In the genomic region with DNA sequence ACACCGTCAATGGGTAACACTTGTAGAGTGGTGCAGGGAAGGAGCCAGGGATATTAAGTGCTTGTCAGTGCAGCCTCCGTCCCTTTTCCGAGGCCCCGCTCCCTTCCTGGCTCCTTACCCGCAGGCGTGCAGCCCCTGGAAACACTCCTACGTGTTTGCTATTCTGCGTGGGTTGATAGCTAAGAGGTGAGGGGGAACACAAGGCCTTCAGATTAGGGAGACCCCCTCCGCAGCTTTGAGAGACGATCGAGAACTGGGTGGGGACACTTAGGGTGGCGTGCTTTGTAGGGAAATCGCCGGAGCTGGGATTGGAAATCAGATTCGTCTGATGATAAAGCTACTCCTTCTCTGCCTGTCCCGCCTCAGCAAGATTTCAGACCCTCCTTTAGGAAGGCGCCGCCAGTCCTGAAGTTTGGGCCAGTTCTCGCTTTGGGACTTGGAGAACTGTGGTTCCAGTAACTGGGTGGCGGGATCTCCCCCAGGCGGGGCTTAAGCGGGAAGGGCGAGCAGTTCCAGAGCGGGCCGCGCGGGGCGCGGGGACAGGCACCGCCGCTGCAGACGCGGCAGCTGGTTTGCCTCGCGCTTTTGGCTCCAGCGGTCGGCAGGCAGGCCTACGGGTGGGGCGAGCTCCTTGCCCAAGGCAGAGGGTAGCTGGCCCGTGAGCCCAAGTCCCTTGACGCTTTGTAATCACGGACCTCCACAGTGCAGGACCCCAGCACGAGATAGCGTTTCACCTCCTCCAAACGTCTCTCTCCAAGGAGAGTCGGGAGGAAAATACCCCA, we compare ENCODE assay signal across 8 cellular contexts. TPM values are rescaled to one million over a fixed set of nuclear protein-coding genes. Genes with fewer than 3 reads are reported as not detected.
DNase-seq lines count a peak whose midpoint lies in the region; ATAC-seq, FAIRE-seq and TF ChIP-seq lines count a peak whose summit lies in the region.

No MANE protein-coding gene starts in this region.

- H3K27ac Mint-ChIP-seq in Calu3 (ENCODE audit: unreplicated experiment) (peak overlapping the region; percentile 39), IgD-negative memory B cell (peak overlapping the region in 1 of 3 donors; percentile 41)
- H3K27ac Mint-ChIP-seq in activated naive CD4-positive, alpha-beta T cell treated with anti-CD3 and anti-CD28 coated beads, Interleukin-2, amount 50 U/mL, for 72 hours = peak overlapping the region in 1 of 2 donors; percentile 8

- DNase-seq in Calu3 = peak; percentile 84
- DNase-seq in SJSA1 (ENCODE audit: low read depth in 1 of 2, low spot score in 2 of 2) = peak; percentile 47 to 75
- peak in 1 of 2 donors; percentile 71 for DNase-seq in activated naive CD4-positive, alpha-beta T cell treated with anti-CD3 and anti-CD28 coated beads, Interleukin-2, amount 50 U/mL, for 72 hours (ENCODE audit: low spot score in 2 of 2)
- peak; percentile 94 for DNase-seq in Right ventricle myocardium superior
- DNase-seq in pancreas = peak; percentile 67 to 94 (median 79)
- DNase-seq in transverse colon = peak; percentile 81

- no peak overlapping the region for H3K27ac ChIP-seq in SJSA1
- H3K27ac ChIP-seq in pancreas = peak overlapping the region in 3 of 4 donors; percentile 10 to 49 (median 22)
- H3K27ac ChIP-seq in transverse colon = peak overlapping the region; percentile 72 to 83 (median 78)

- H3K4me3 ChIP-seq in SJSA1 (peak overlapping the region; percentile 38), pancreas (peak overlapping the region; percentile 16 to 57 (median 42)), transverse colon (peak overlapping the region; percentile 29 to 59 (median 48))

- ATAC-seq in GM21515 (IDR thresholded peaks at IDR 0.05; ENCODE audit: unreplicated experiment) = peak; percentile 82
- peak; percentile 90 to 95 for ATAC-seq in activated naive CD4-positive, alpha-beta T cell treated with anti-CD3 and anti-CD28 coated beads, Interleukin-2, amount 50 U/mL, for 72 hours
- ATAC-seq in Right ventricle myocardium superior (ENCODE audit: poor library complexity) = peak; percentile 95
- peak; percentile 96 to 97 (median 97) for ATAC-seq in pancreas

- no peak for TF ChIP-seq POLR2A in transverse colon (IDR thresholded peaks at IDR 0.05)

- no TSS peak for BruUV-seq in Calu3 (replicated peaks; lab: Mats Ljungman, UMichigan)

- intact Hi-C loops in Calu3 (cut with micrococcal nuclease; ENCODE audit: unreplicated experiment) (loop anchor here (5.0 kb wide), 1 partner anchor 42 kb away; no protein-coding TSS in a partner anchor), Right ventricle myocardium superior (cut with DNase I) (loop anchor here (5.0 kb wide), 1 partner anchor 42 kb away; no protein-coding TSS in a partner anchor), pancreas (cut with DNase I) (no loop called here), transverse colon (cut with DNase I; ENCODE audit: low total_unique reads) (no loop called here)

- FAIRE-seq in pancreas (lab: Jason Lieb, UNC) = no peak

- no peaks in the 10 kb centered on the region for H3K9me3 ChIP-seq in SJSA1 (replicated peaks)
- no peaks in the 10 kb centered on the region for H3K9me3 ChIP-seq in pancreas
- H3K9me3 ChIP-seq in transverse colon = no peaks in the 10 kb centered on the region

- H3K27me3 ChIP-seq in SJSA1 (replicated peaks) = no peaks in the 10 kb centered on the region
- H3K27me3 ChIP-seq in pancreas = no peaks in the 10 kb centered on the region
- H3K27me3 ChIP-seq in transverse colon = peaks cover 28% of the 10 kb centered on the region

- H3K36me3 Mint-ChIP-seq in Calu3 (ENCODE audit: insufficient read depth, unreplicated experiment) = peaks cover 21% of the 10 kb centered on the region
- H3K36me3 Mint-ChIP-seq in IgD-negative memory B cell = peaks cover 4% of the 10 kb centered on the region
- peaks cover 8 to 13% of the 10 kb centered on the region in 2 donors for H3K36me3 Mint-ChIP-seq in activated naive CD4-positive, alpha-beta T cell treated with anti-CD3 and anti-CD28 coated beads, Interleukin-2, amount 50 U/mL, for 72 hours

- H3K27me3 Mint-ChIP-seq in Calu3 (ENCODE audit: unreplicated experiment) (peaks cover 16% of the 10 kb centered on the region), IgD-negative memory B cell (peaks cover 38% of the 10 kb centered on the region)

- H3K9me3 Mint-ChIP-seq in Calu3 (ENCODE audit: low read depth, unreplicated experiment) (peaks cover 2% of the 10 kb centered on the region), IgD-negative memory B cell (peaks cover 0 to 3% (median 2%) of the 10 kb centered on the region in 3 donors)
- no peaks in the 10 kb centered on the region for H3K9me3 Mint-ChIP-seq in activated naive CD4-positive, alpha-beta T cell treated with anti-CD3 and anti-CD28 coated beads, Interleukin-2, amount 50 U/mL, for 72 hours

- CTCF ChIA-PET in Calu3 (lab: Charles Lee) = interaction anchor here (0.7 to 1.0 kb wide), 2 partner anchors 17 to 45 kb away, joined by 3 read pairs; no protein-coding TSS in a partner anchor

- H3K36me3 ChIP-seq in SJSA1 (no peaks in the 10 kb centered on the region), pancreas (no peaks in the 10 kb centered on the region), transverse colon (no peaks in the 10 kb centered on the region)

- H3K4me1 ChIP-seq in SJSA1 (replicated peaks) (peaks cover 4% of the 10 kb centered on the region), pancreas (peaks cover 0 to 4% (median 0%) of the 10 kb centered on the region in 3 donors), transverse colon (peaks cover 4 to 23% (median 13%) of the 10 kb centered on the region in 4 donors)

- H3K4me3 Mint-ChIP-seq in Calu3 (ENCODE audit: low read depth, unreplicated experiment) (peak overlapping the region; percentile 93), IgD-negative memory B cell (peak overlapping the region; percentile 80 to 92 (median 87))

- peaks cover 11% of the 10 kb centered on the region for H3K4me1 Mint-ChIP-seq in Calu3 (ENCODE audit: low read depth, unreplicated experiment)
- H3K4me1 Mint-ChIP-seq in IgD-negative memory B cell = peaks cover 0 to 11% (median 10%) of the 10 kb centered on the region in 3 donors

- TF ChIP-seq EP300 in transverse colon (IDR thresholded peaks at IDR 0.05; ENCODE audit: low read depth) = peak; percentile 41

- in situ Hi-C loops in transverse colon (cut with MboI; ENCODE audit: low pct_ligation_motif_present in 1 of 4, low pct_unique_long_range_greater_than_20kb in 1 of 4, low sequenced_read_pairs in 3 of 4) = no loop called here

- 2 to 6% methylated on average over 44 to 46 of the region's 46 CpGs for WGBS in pancreas, 2 donors
- WGBS in transverse colon (ENCODE audit: low coverage in 1 of 2), 2 donors = 3 to 4% methylated on average over 9 to 41 of the region's 46 CpGs

- TF ChIP-seq CTCF in Calu3 (IDR thresholded peaks at IDR 0.05; ENCODE audit: unreplicated experiment) = peak; percentile 77
- TF ChIP-seq CTCF in pancreas (IDR thresholded peaks at IDR 0.05) = peak; percentile 83 to 89 (median 85)
- peak; percentile 83 to 90 (median 89) for TF ChIP-seq CTCF in transverse colon (IDR thresholded peaks at IDR 0.05)

RNA-seq across cellular contexts. Expression of a gene that starts 8.0 kb away (rescaled TPM):
- total RNA-seq in Calu3 (2022) (not detected in 2 replicates), Right ventricle myocardium superior (95.2 TPM), pancreas (1 to 10 TPM; 1.7 to 8.0 (median 5.2) TPM), transverse colon (10 to 100 TPM; 14.1 to 21.9 (median 16.0) TPM)
- polyA plus RNA-seq in IgD-negative memory B cell (not detected), pancreas (10 to 100 TPM in 1 of 2 donors, 1 to 10 TPM in 1; 6.9 to 21.0 TPM)
- total RNA-seq in SJSA1 (2014; rRNA removed; shearing (Covaris generic)) = not detected in 2 replicates
- total RNA-seq in activated naive CD4-positive, alpha-beta T cell treated with anti-CD3 and anti-CD28 coated beads, Interleukin-2, amount 50 U/mL, for 72 hours = not detected

RNA-seq across cellular contexts. Expression of a gene that starts 48.2 kb away (rescaled TPM):
- total RNA-seq in Calu3 (2022) (1.1 and 1.4 TPM in 2 replicates), Right ventricle myocardium superior (33.3 TPM), pancreas (10 to 100 TPM in 1 of 6 donors, 1 to 10 TPM in 5; 1.3 to 13.3 (median 7.1) TPM), transverse colon (100 to 1,000 TPM in 1 of 4 donors, 10 to 100 TPM in 3; 28.3 to 125 (median 37.9) TPM)
- polyA plus RNA-seq in IgD-negative memory B cell (not detected), pancreas (10 to 100 TPM in 1 of 2 donors, 1 to 10 TPM in 1; 7.9 to 11.3 TPM)
- total RNA-seq in SJSA1 (2014; rRNA removed; shearing (Covaris generic)) = 0.41 and 1.3 TPM in 2 replicates
- not detected for total RNA-seq in activated naive CD4-positive, alpha-beta T cell treated with anti-CD3 and anti-CD28 coated beads, Interleukin-2, amount 50 U/mL, for 72 hours

Comparison
In these comparisons a context has a peak if more than half of its experiments do, and no peak if none do; other contexts are left out.
1. intact Hi-C loops: an anchor here in Calu3 (5.0 kb wide) and Right ventricle myocardium superior (5.0 kb wide); none called in pancreas and transverse colon.